18 cellular contexts compared by ENCODE assay signal in the genomic region with DNA sequence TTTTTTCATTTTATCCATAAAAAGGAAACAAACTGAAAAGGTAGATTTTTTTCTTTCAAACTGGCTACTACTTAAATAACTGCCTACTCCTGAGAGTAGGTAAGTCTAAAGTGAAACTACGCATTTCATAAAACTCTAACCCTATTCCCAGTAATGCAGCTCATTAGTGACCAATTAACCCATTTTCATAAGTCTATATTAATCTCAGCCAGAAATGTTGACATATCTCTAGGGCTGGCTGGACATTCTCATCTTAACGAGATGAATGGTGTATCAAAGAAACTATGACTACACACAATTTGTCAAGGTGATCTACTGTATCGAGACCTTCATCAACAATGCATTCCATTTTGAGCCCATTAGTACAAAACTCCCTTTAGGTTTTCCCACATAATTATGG.
"Had no signal": no experiment of that assay in that cellular context is flagged by ENCODE, and none has a peak within 500 bp of the region (broad histone marks: within the 10 kb centered on the region; RNA-seq: fewer than 3 reads in every experiment).

No MANE protein-coding gene starts in this region.

- H3K9me3 ChIP-seq: adrenal gland, lower lobe of right lung, psoas muscle, thyroid gland, vagina had no signal

- H3K27me3 ChIP-seq: adrenal gland, brain microvascular endothelial cell, thyroid gland, vagina had no signal

- H3K4me3 ChIP-seq: adrenal gland, lower lobe of right lung, psoas muscle, thyroid gland, vagina had no signal

- H3K27me3 Mint-ChIP-seq: dendritic cell treated with granulocyte-macrophage colony-stimulating factor and Interleukin-4, amounts not matched to agents 40 ng/mL and 50 ng/mL, for 4 days had no signal

- H3K4me1 Mint-ChIP-seq: activated B cell treated with CpG ODN at 0.5 μM for 24 hours; activated CD4-positive, alpha-beta T cell treated with anti-CD3 and anti-CD28 coated beads, Interleukin-2, amount 10 ng/mL, durations not matched to agents 24 days and 14 days; naive thymus-derived CD8-positive, alpha-beta T cell; stimulated activated naive CD8-positive, alpha-beta T cell treated with anti-CD3 and anti-CD28 coated beads, Interleukin-15, amount 100 ng/mL, for 72 hours; T-helper 17 cell had no signal

- DNase-seq: activated B cell treated with CpG ODN at 0.5 μM for 24 hours; activated CD4-positive, alpha-beta T cell treated with anti-CD3 and anti-CD28 coated beads, Interleukin-2, amount 10 ng/mL, durations not matched to agents 24 days and 14 days; activated naive CD4-positive, alpha-beta T cell treated with Interleukin-2 at 50 U/mL for 16 hours; adrenal gland; brain microvascular endothelial cell; effector memory CD8-positive, alpha-beta T cell; hippocampal formation; lower lobe of right lung; naive thymus-derived CD8-positive, alpha-beta T cell; psoas muscle; stimulated activated CD4-positive, alpha-beta T cell treated with anti-CD3 and anti-CD28 coated beads, Interleukin-4, amount 100 ng/mL, for 4 hours; stimulated activated naive CD8-positive, alpha-beta T cell treated with anti-CD3 and anti-CD28 coated beads, Interleukin-15, amount 100 ng/mL, for 72 hours; T-helper 17 cell; thyroid gland had no signal

- FAIRE-seq: TTC549 had no signal

- H3K36me3 ChIP-seq: adrenal gland, brain microvascular endothelial cell, lower lobe of right lung, thyroid gland, vagina had no signal

- H3K4me3 Mint-ChIP-seq: activated B cell treated with CpG ODN at 0.5 μM for 24 hours; activated CD4-positive, alpha-beta T cell treated with anti-CD3 and anti-CD28 coated beads, Interleukin-2, amount 10 ng/mL, durations not matched to agents 24 days and 14 days; dendritic cell treated with granulocyte-macrophage colony-stimulating factor and Interleukin-4, amounts not matched to agents 40 ng/mL and 50 ng/mL, for 4 days; effector memory CD8-positive, alpha-beta T cell; naive thymus-derived CD8-positive, alpha-beta T cell; stimulated activated naive CD8-positive, alpha-beta T cell treated with anti-CD3 and anti-CD28 coated beads, Interleukin-15, amount 100 ng/mL, for 72 hours; T-helper 17 cell had no signal

- ATAC-seq: effector memory CD8-positive, alpha-beta T cell; naive thymus-derived CD8-positive, alpha-beta T cell; psoas muscle; stimulated activated naive CD8-positive, alpha-beta T cell treated with anti-CD3 and anti-CD28 coated beads, Interleukin-15, amount 100 ng/mL, for 72 hours; T-helper 17 cell had no signal

- H3K4me1 ChIP-seq: psoas muscle had no signal

- H3K9me3 Mint-ChIP-seq: activated B cell treated with CpG ODN at 0.5 μM for 24 hours; activated CD4-positive, alpha-beta T cell treated with anti-CD3 and anti-CD28 coated beads, Interleukin-2, amount 10 ng/mL, durations not matched to agents 24 days and 14 days; effector memory CD8-positive, alpha-beta T cell; naive thymus-derived CD8-positive, alpha-beta T cell; stimulated activated naive CD8-positive, alpha-beta T cell treated with anti-CD3 and anti-CD28 coated beads, Interleukin-15, amount 100 ng/mL, for 72 hours had no signal

- H3K27ac Mint-ChIP-seq: activated B cell treated with CpG ODN at 0.5 μM for 24 hours; activated CD4-positive, alpha-beta T cell treated with anti-CD3 and anti-CD28 coated beads, Interleukin-2, amount 10 ng/mL, durations not matched to agents 24 days and 14 days; dendritic cell treated with granulocyte-macrophage colony-stimulating factor and Interleukin-4, amounts not matched to agents 40 ng/mL and 50 ng/mL, for 4 days; effector memory CD8-positive, alpha-beta T cell; naive thymus-derived CD8-positive, alpha-beta T cell; stimulated activated naive CD8-positive, alpha-beta T cell treated with anti-CD3 and anti-CD28 coated beads, Interleukin-15, amount 100 ng/mL, for 72 hours; T-helper 17 cell had no signal

- H3K27ac ChIP-seq: adrenal gland, epithelial cell of prostate, lower lobe of right lung, psoas muscle, thyroid gland, vagina had no signal
